ENCODE assay signal across 13 cellular contexts in the genomic region with DNA sequence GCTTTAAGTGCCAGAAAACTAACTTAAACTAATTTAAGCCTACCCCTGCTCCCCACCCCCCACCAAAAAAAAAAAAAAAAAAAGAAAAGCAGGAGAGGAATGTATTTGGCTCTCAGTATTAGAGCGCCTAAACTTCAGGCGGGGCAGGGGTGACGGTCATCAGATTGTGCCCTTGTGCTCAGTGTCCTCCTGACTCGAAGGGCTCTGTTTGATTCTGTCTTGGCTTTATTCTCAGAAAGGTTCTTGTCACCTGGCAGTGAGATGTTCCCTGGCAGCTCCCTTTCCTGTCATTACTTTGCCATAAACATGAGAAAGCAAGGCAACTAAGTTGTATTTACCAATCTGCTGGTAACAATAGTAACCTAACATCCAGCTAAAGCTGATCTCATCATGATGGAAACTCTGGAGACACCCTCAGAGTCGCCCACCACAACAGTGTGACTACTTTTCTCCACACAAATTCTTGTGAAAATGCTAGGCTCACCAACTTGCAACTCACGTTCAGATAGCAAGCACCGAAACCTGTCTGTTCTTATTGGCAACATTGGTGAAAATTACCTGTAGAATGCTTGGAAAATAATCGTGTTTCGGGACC. TPM values are rescaled to one million over a fixed set of nuclear protein-coding genes. Genes with fewer than 3 reads are reported as not detected.
DNase-seq lines count a peak whose midpoint lies in the region; ATAC-seq, FAIRE-seq and TF ChIP-seq lines count a peak whose summit lies in the region.
"Had no signal": no experiment of that assay in that cellular context is flagged by ENCODE, and none has a peak within 500 bp of the region (broad histone marks: within the 10 kb centered on the region; RNA-seq: fewer than 3 reads in every experiment).

No MANE protein-coding gene starts in this region.

- H3F3A ChIP-seq in smooth muscle cell (ENCODE audit: low read depth) (peaks cover 3% of the 10 kb centered on the region), MM.1S (ENCODE audit: insufficient read depth, low read length) (no peaks in the 10 kb centered on the region)

- no peak overlapping the region for H3K27ac ChIP-seq in astrocyte (ENCODE audit: low read depth, low read length)
- peak overlapping the region; percentile 86 for H3K27ac ChIP-seq in smooth muscle cell (ENCODE audit: low read depth)
- H3K27ac ChIP-seq in MM.1S (ENCODE audit: low read length) = no peak overlapping the region

- no peaks in the 10 kb centered on the region for H3K27me3 Mint-ChIP-seq in astrocyte (ENCODE audit: low read depth, unreplicated experiment)
- peaks cover 16% of the 10 kb centered on the region for H3K27me3 Mint-ChIP-seq in nephron progenitor cell (ENCODE audit: low read depth, poor library complexity)
- H3K27me3 Mint-ChIP-seq: B cell had no signal

- H3K4me2 ChIP-seq in astrocyte (ENCODE audit: low read length) (no peak overlapping the region), smooth muscle cell (no peak overlapping the region), MM.1S (ENCODE audit: low read depth, low read length) (no peak overlapping the region)

- H3K4me1 Mint-ChIP-seq in astrocyte (ENCODE audit: low read depth, unreplicated experiment) (peaks cover 15% of the 10 kb centered on the region), nephron progenitor cell (peaks cover 5% of the 10 kb centered on the region)

- H3K9me3 ChIP-seq in astrocyte (ENCODE audit: insufficient read depth, low read depth, low read length) (no peaks in the 10 kb centered on the region), smooth muscle cell (replicated peaks; ENCODE audit: low read depth) (no peaks in the 10 kb centered on the region), MM.1S (replicated peaks; ENCODE audit: insufficient read depth, low read length) (no peaks in the 10 kb centered on the region)

- intact Hi-C loops in left colon (cut with DNase I, micrococcal nuclease) = no loop called here

- WGBS in smooth muscle cell (ENCODE audit: low lambda C conversion rate) = 80% methylated on average over 9 of the region's 9 CpGs

- no peaks in the 10 kb centered on the region for H3K9me3 Mint-ChIP-seq in astrocyte (ENCODE audit: unreplicated experiment)
- no peaks in the 10 kb centered on the region for H3K9me3 Mint-ChIP-seq in nephron progenitor cell

- H3K9ac ChIP-seq in astrocyte (ENCODE audit: low read length) (no peak overlapping the region), smooth muscle cell (ENCODE audit: low read depth) (no peak overlapping the region), MM.1S (ENCODE audit: low read length) (no peak overlapping the region)

- no peak for TF ChIP-seq CTCF in AG10803 (conservative IDR thresholded peaks at IDR 0.05; ENCODE audit: low read length)
- TF ChIP-seq CTCF in astrocyte (IDR thresholded peaks at IDR 0.05; ENCODE audit: insufficient read depth, low read depth, low read length) = no peak
- no peak for TF ChIP-seq CTCF in smooth muscle cell (IDR thresholded peaks at IDR 0.05; ENCODE audit: borderline replicate concordance, insufficient read depth, poor library complexity, severe bottlenecking)
- no peak for TF ChIP-seq CTCF in MM.1S (IDR thresholded peaks at IDR 0.05; ENCODE audit: low read length)
- no peak for TF ChIP-seq CTCF in nephron progenitor cell (IDR thresholded peaks at IDR 0.05)

- no peak for ATAC-seq in left colon

- H3K27me3 ChIP-seq in astrocyte (ENCODE audit: insufficient read depth, low read length) = no peaks in the 10 kb centered on the region
- H3K27me3 ChIP-seq in smooth muscle cell (ENCODE audit: low read depth) = no peaks in the 10 kb centered on the region
- no peaks in the 10 kb centered on the region for H3K27me3 ChIP-seq in MM.1S (replicated peaks; ENCODE audit: insufficient read depth, low read length)

- no peaks in the 10 kb centered on the region for H3K79me2 ChIP-seq in astrocyte (ENCODE audit: insufficient read depth, low read length)
- no peaks in the 10 kb centered on the region for H3K79me2 ChIP-seq in smooth muscle cell (ENCODE audit: low read depth)
- H3K79me2 ChIP-seq in MM.1S (ENCODE audit: low read length) = no peaks in the 10 kb centered on the region

- H3K4me3 ChIP-seq in AG10803 (ENCODE audit: low read length) (no peak overlapping the region), astrocyte (ENCODE audit: insufficient read depth, low read depth, low read length) (no peak overlapping the region), smooth muscle cell (no peak overlapping the region), MM.1S (ENCODE audit: low read length) (no peak overlapping the region)

- H3K4me3 Mint-ChIP-seq in astrocyte (ENCODE audit: unreplicated experiment) (no peak overlapping the region), nephron progenitor cell (no peak overlapping the region)
- H3K4me3 Mint-ChIP-seq: B cell had no signal

- no peaks in the 10 kb centered on the region for H3K9me2 ChIP-seq in MM.1S (replicated peaks; ENCODE audit: insufficient read depth, low read length)

- no peaks in the 10 kb centered on the region for H4K20me1 ChIP-seq in astrocyte (ENCODE audit: insufficient read depth, low read length)
- H4K20me1 ChIP-seq in smooth muscle cell (ENCODE audit: low read depth) = no peaks in the 10 kb centered on the region
- no peaks in the 10 kb centered on the region for H4K20me1 ChIP-seq in MM.1S (ENCODE audit: insufficient read depth, low read length)

- FAIRE-seq in astrocyte (lab: Jason Lieb, UNC) = no peak

- peaks cover 7% of the 10 kb centered on the region for H3K4me1 ChIP-seq in astrocyte (ENCODE audit: insufficient read depth, low read length)
- H3K4me1 ChIP-seq in smooth muscle cell (ENCODE audit: low read depth) = peaks cover 8% of the 10 kb centered on the region
- peaks cover 3% of the 10 kb centered on the region for H3K4me1 ChIP-seq in MM.1S (ENCODE audit: low read length)

- DNase-seq in AG10803 (ENCODE audit: low read depth) (peak; percentile 3), NCI-H69 (lab: John Stamatoyannopoulos, UW) (peak; percentile 31), astrocyte (ENCODE audit: low read depth) (no peak), smooth muscle cell (lab: John Stamatoyannopoulos, UW; ENCODE audit: unreplicated experiment) (no peak), left colon (no peak), MM.1S (no peak), nephron progenitor cell (no peak), NCI-H510A (lab: John Stamatoyannopoulos, UW) (no peak)
- DNase-seq: EL, NCI-H1105, NCI-H524 treated with DMSO at 0.1 percent for 48 hours, SIG-M5 had no signal

- H3K27ac Mint-ChIP-seq in astrocyte (ENCODE audit: unreplicated experiment) (peak overlapping the region; percentile 67), nephron progenitor cell (no peak overlapping the region)
- H3K27ac Mint-ChIP-seq: B cell had no signal

- H3K36me3 Mint-ChIP-seq in astrocyte (ENCODE audit: low read depth, unreplicated experiment) = no peaks in the 10 kb centered on the region
- no peaks in the 10 kb centered on the region for H3K36me3 Mint-ChIP-seq in nephron progenitor cell (ENCODE audit: low read depth)

- no peak overlapping the region for H2AFZ ChIP-seq in astrocyte (ENCODE audit: low read depth, low read length)
- H2AFZ ChIP-seq in smooth muscle cell (ENCODE audit: low read depth) = no peak overlapping the region
- H2AFZ ChIP-seq in MM.1S (ENCODE audit: low read length) = no peak overlapping the region

- H3K36me3 ChIP-seq in astrocyte (ENCODE audit: insufficient read depth, low read length) (no peaks in the 10 kb centered on the region), smooth muscle cell (ENCODE audit: low read depth) (no peaks in the 10 kb centered on the region), MM.1S (replicated peaks; ENCODE audit: insufficient read depth, low read length) (no peaks in the 10 kb centered on the region)

RNA-seq across cellular contexts. Expression of a gene that starts 39.0 kb away (rescaled TPM):
- 157 and 179 TPM in 2 replicates for total RNA-seq in astrocyte
- total RNA-seq in smooth muscle cell = 95.0 and 104 TPM in 2 replicates
- polyA plus RNA-seq in smooth muscle cell = 42.2 and 62.5 TPM in 2 replicates
- 10 to 100 TPM; 84.0 to 95.2 TPM for total RNA-seq in left colon

RNA-seq across cellular contexts. Expression of a gene that starts 50.1 kb away (rescaled TPM):
- total RNA-seq in astrocyte (not detected in 2 replicates), smooth muscle cell (0.45 and 12.1 TPM in 2 replicates), left colon (1 to 10 TPM; 3.3 to 5.5 TPM)
- polyA plus RNA-seq in smooth muscle cell = 4.2 and 4.6 TPM in 2 replicates

Comparison
In these comparisons a context has a peak if more than half of its experiments do, and no peak if none do; other contexts are left out.
1. DNase-seq: peak in AG10803 (single experiment) and NCI-H69 (single experiment); none in astrocyte (single experiment), smooth muscle cell (single experiment), left colon (0 of 2), MM.1S (single experiment), nephron progenitor cell (single experiment) and NCI-H510A (single experiment).